In the genomic region with DNA sequence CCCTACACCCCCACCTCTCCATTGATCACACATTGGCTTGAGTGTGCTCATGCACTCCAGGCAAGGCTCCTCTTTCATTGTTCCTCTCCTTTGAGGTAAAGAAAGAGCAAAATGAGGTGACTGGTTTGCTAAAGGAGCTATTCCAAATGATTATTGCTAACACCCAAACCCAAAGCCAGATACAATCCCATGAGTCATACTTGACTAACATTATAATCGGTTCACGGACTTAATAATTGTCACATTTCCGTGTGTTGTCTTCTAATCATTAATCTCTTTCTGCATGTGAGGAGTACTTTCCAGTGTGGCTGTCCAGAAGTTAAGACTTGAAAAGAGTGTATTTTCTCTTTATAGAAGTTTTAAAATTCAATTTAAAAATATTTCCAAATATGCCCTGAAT, we compare ENCODE assay signal across 20 cellular contexts.
DNase-seq lines count a peak whose midpoint lies in the region; ATAC-seq and FAIRE-seq lines count a peak whose summit lies in the region.
"Had no signal": no experiment of that assay in that cellular context is flagged by ENCODE, and none has a peak within 500 bp of the region (broad histone marks: within the 10 kb centered on the region; RNA-seq: fewer than 3 reads in every experiment).

No MANE protein-coding gene starts in this region.

- H3K9ac ChIP-seq in GM23248, result no peak overlapping the region
- H3K9ac ChIP-seq in mesenchymal stem cell (ENCODE audit: low read length), result no peak overlapping the region

- no peak overlapping the region for H2BK120ac ChIP-seq in mesenchymal stem cell (ENCODE audit: low read depth, low read length)

- DNase-seq in GM23248, result peak; percentile 18
- peak; percentile 35 for DNase-seq in astrocyte of the hippocampus (ENCODE audit: low read depth, low spot score)
- no peak for DNase-seq in mesenchymal stem cell
- peak; percentile 65 for DNase-seq in small intestine
- DNase-seq in activated CD4-positive, CD25-positive, alpha-beta regulatory T cell treated with anti-CD3 and anti-CD28 coated beads, Interleukin-2, amount 50 U/mL, for 72 hours, result no peak
- DNase-seq in GM19240 (ENCODE audit: insufficient read length, low spot score), result no peak
- DNase-seq: DMS53, H9, KBM-7, MG63, NCI-H2081, NCI-H2227 treated with DMSO at 0.1 percent for 48 hours, NCI-H510A, NCI-H69, SIG-M5 had no signal

- H3K4me1 ChIP-seq in GM23248 (ENCODE audit: insufficient read depth), result peaks cover 8% of the 10 kb centered on the region; the same call in 1 of the 2 replicates
- peaks cover 3% of the 10 kb centered on the region for H3K4me1 ChIP-seq in mesenchymal stem cell (ENCODE audit: control insufficient read depth, insufficient read depth, low read depth, low read length)
- peaks cover 0 to 4% of the 10 kb centered on the region in 2 donors for H3K4me1 ChIP-seq in small intestine (ENCODE audit: control insufficient read depth in 2 of 2, insufficient read depth in 1 of 2, low read depth in 1 of 2, low read length in 1 of 2)

- H3K18ac ChIP-seq in mesenchymal stem cell (ENCODE audit: low read depth in 1 of 2, low read length in 2 of 2), result no peak overlapping the region

- H4K91ac ChIP-seq in mesenchymal stem cell (ENCODE audit: low read length), result no peak overlapping the region

- no peak overlapping the region for H4K8ac ChIP-seq in mesenchymal stem cell (ENCODE audit: low read length)

- H4K20me1 ChIP-seq in GM23248 (ENCODE audit: insufficient read depth), result no peaks in the 10 kb centered on the region

- H3F3A ChIP-seq in GM23248 (ENCODE audit: insufficient read depth), result no peaks in the 10 kb centered on the region

- H3K27ac ChIP-seq in GM23248 (no peak overlapping the region), mesenchymal stem cell (ENCODE audit: low read length, poor library complexity, severe bottlenecking) (peak overlapping the region; percentile 48), small intestine (ENCODE audit: low read depth in 1 of 2, low read length in 1 of 2) (no peak overlapping the region)
- H3K27ac ChIP-seq: SK-N-MC had no signal

- H3K9me3 ChIP-seq in GM23248 (ENCODE audit: low read depth), result no peaks in the 10 kb centered on the region
- no peaks in the 10 kb centered on the region for H3K9me3 ChIP-seq in mesenchymal stem cell (ENCODE audit: control insufficient read depth, low read length)
- H3K9me3 ChIP-seq in small intestine (ENCODE audit: control insufficient read depth, low read depth), result no peaks in the 10 kb centered on the region
- H3K9me3 ChIP-seq: MG63 had no signal

- no peak overlapping the region for H3K4me3 ChIP-seq in GM23248
- no peak overlapping the region for H3K4me3 ChIP-seq in mesenchymal stem cell (ENCODE audit: insufficient read depth in 1 of 2, low read depth in 1 of 2, low read length in 2 of 2)
- no peak overlapping the region for H3K4me3 ChIP-seq in small intestine (ENCODE audit: low read depth in 1 of 2, low read length in 2 of 2)
- H3K4me3 ChIP-seq: GM23338, MG63, SK-N-MC had no signal

- H3K27me3 ChIP-seq in GM23248 (replicated peaks; ENCODE audit: insufficient read depth) (no peaks in the 10 kb centered on the region), mesenchymal stem cell (ENCODE audit: control insufficient read depth in 1 of 2, insufficient read depth in 1 of 2, low read length in 2 of 2) (no peaks in the 10 kb centered on the region), small intestine (ENCODE audit: control insufficient read depth in 2 of 2, insufficient read depth in 2 of 2, low read length in 2 of 2) (no peaks in the 10 kb centered on the region)
- H3K27me3 ChIP-seq: MG63 had no signal

- H3K4ac ChIP-seq in mesenchymal stem cell (ENCODE audit: low read depth in 1 of 2, low read length in 2 of 2), result no peak overlapping the region

- no peak overlapping the region for H3K4me2 ChIP-seq in GM23248 (ENCODE audit: unreplicated experiment)
- H3K4me2 ChIP-seq in mesenchymal stem cell (ENCODE audit: low read length, poor library complexity, severe bottlenecking), result no peak overlapping the region
- H3K4me2 ChIP-seq: GM23338 had no signal

- no peak overlapping the region for H2AFZ ChIP-seq in GM23248
- H2AFZ ChIP-seq in mesenchymal stem cell (ENCODE audit: low read depth, low read length), result no peak overlapping the region
- H2AFZ ChIP-seq: GM23338 had no signal

- H3K23ac ChIP-seq in mesenchymal stem cell (ENCODE audit: low read length in 2 of 2), result no peak overlapping the region

- ATAC-seq in HG03457 (IDR thresholded peaks at IDR 0.05; ENCODE audit: unreplicated experiment), result no peak
- ATAC-seq: GM23338, Panc1 had no signal

- H2BK12ac ChIP-seq in mesenchymal stem cell (ENCODE audit: low read length in 2 of 2), result no peak overlapping the region

- H3K79me1 ChIP-seq in mesenchymal stem cell (replicated peaks; ENCODE audit: low read length, poor library complexity, severe bottlenecking), result no peaks in the 10 kb centered on the region

- H2BK5ac ChIP-seq in mesenchymal stem cell (ENCODE audit: low read depth, low read length, poor library complexity, severe bottlenecking), result no peak overlapping the region

- H2BK15ac ChIP-seq in mesenchymal stem cell (ENCODE audit: low read depth, poor library complexity, severe bottlenecking), result no peak overlapping the region

- H3K9me2 ChIP-seq in GM23248 (ENCODE audit: insufficient read depth), result no peaks in the 10 kb centered on the region

- in situ Hi-C loops in GM23248 (cut with MboI), result no loop called here

- no peaks in the 10 kb centered on the region for H3K36me3 ChIP-seq in GM23248 (ENCODE audit: low read depth)
- no peaks in the 10 kb centered on the region for H3K36me3 ChIP-seq in mesenchymal stem cell (ENCODE audit: control insufficient read depth in 1 of 2, insufficient read depth in 2 of 2, low read depth in 1 of 2, low read length in 2 of 2)
- H3K36me3 ChIP-seq in small intestine (ENCODE audit: control insufficient read depth in 2 of 2, insufficient read depth in 2 of 2, low read length in 2 of 2), result no peaks in the 10 kb centered on the region
- H3K36me3 ChIP-seq: MG63 had no signal

- no peaks in the 10 kb centered on the region for H3K79me2 ChIP-seq in GM23248 (ENCODE audit: insufficient read depth)

- FAIRE-seq in small intestine (lab: Jason Lieb, UNC), result peak; percentile 61
- FAIRE-seq: GM18507 had no signal

- 15% methylated on average over 3 of the region's 3 CpGs for WGBS in GM23248 (ENCODE audit: low coverage in 1 of 2, low lambda C conversion rate in 2 of 2, missing lambda C conversion rate in 2 of 2), 2 experiments
- WGBS in mesenchymal stem cell, result no CpG with 5 or more reads among the region's 3 CpGs
- WGBS in small intestine, 3 donors, result 20 to 57% (median 37%) methylated on average over 3 of the region's 3 CpGs

- H3K14ac ChIP-seq in mesenchymal stem cell (ENCODE audit: low read length in 2 of 2), result no peak overlapping the region

- no peak overlapping the region for H2AK5ac ChIP-seq in mesenchymal stem cell (ENCODE audit: low read length, severe bottlenecking)

Comparison
In these comparisons a context has a peak if more than half of its experiments do, and no peak if none do; other contexts are left out.
1. DNase-seq: peak in GM23248 (single experiment), astrocyte of the hippocampus (single experiment) and small intestine (single experiment); none in mesenchymal stem cell (single experiment), activated CD4-positive, CD25-positive, alpha-beta regulatory T cell treated with anti-CD3 and anti-CD28 coated beads, Interleukin-2, amount 50 U/mL, for 72 hours (single experiment) and GM19240 (single experiment).